ENCODE assay signal across 3 cellular contexts in genomic region chr6:90133664-90134063, GRCh38.
DNase-seq lines count a peak whose midpoint lies in the region; ATAC-seq, FAIRE-seq and TF ChIP-seq lines count a peak whose summit lies in the region.
"Not testable (repeated sequence)": the region's sequence is repeated elsewhere in the genome, so short reads cannot be mapped to it uniquely, and the experiment has no call there.

No MANE protein-coding gene starts in this region.

- intact Hi-C loops in K562 (cut with micrococcal nuclease) = not testable (repeated sequence)

- H3K9me1 ChIP-seq in K562 (ENCODE audit: control insufficient read depth, insufficient read depth, low read length) = not testable (repeated sequence)

- not testable (repeated sequence) for FAIRE-seq in K562 (lab: Jason Lieb, UNC)

- H3K27me3 ChIP-seq in K562 (ENCODE audit: control insufficient read depth in 2 of 2, insufficient read depth in 2 of 2, low read length in 2 of 2) = not testable (repeated sequence)

- H3K27me3 Mint-ChIP-seq in memory B cell = not testable (repeated sequence)

- TF ChIP-seq CTCF in HEK293 (tag by site-specific recombination; IDR thresholded peaks at IDR 0.05); K562 (IDR thresholded peaks at IDR 0.05 in 2 of 3, conservative IDR thresholded peaks at IDR 0.05 in 1 of 3; ENCODE audit: insufficient read depth in 2 of 3, low read depth in 1 of 3, low read length in 3 of 3): not testable (repeated sequence)

- TF ChIP-seq RAD21 in K562 (CRISPR knock-in tag; conservative IDR thresholded peaks at IDR 0.05 in 1 of 2, IDR thresholded peaks at IDR 0.05 in 1 of 2) = not testable (repeated sequence)

- not testable (repeated sequence) for H3K27ac ChIP-seq in HEK293 (ENCODE audit: extremely low read depth, low read depth, low read length); K562 (ENCODE audit: extremely low read depth, low read depth, low read length)

- not testable (repeated sequence) for TF ChIP-seq POLR2A in K562 (conservative IDR thresholded peaks at IDR 0.05)

- not testable (repeated sequence) for DNase-seq in K562 (ENCODE audit: extremely low read depth in 1 of 4, low spot score in 3 of 4); memory B cell (ENCODE audit: low spot score in 2 of 2)

- H3K4me3 Mint-ChIP-seq in memory B cell = not testable (repeated sequence)

- TF ChIP-seq EP300 in K562 (IDR thresholded peaks at IDR 0.05; ENCODE audit: low read length) = not testable (repeated sequence)

- not testable (repeated sequence) for ATAC-seq in K562; memory B cell (ENCODE audit: low read depth)

- CTCF ChIA-PET in HEK293 (lab: Yijun Ruan, JAX); K562 (lab: Yijun Ruan, JAX; ENCODE audit: low intra/inter-chr PET ratio): not testable (repeated sequence)

- in situ Hi-C loops in K562 (cut with MboI) = not testable (repeated sequence)

- not testable (repeated sequence) for H3K4me3 ChIP-seq in HEK293 (ENCODE audit: low read depth, low read length); K562

- not testable (repeated sequence) for H4K20me1 ChIP-seq in K562 (replicated peaks; ENCODE audit: control insufficient read depth, insufficient read depth, low read length)

- peaks cover 20% of the 10 kb centered on the region for H3K4me1 ChIP-seq in HEK293 (ENCODE audit: control insufficient read depth, insufficient read depth, low read length)
- H3K4me1 ChIP-seq in K562 (replicated peaks in 1 of 2; ENCODE audit: control insufficient read depth in 2 of 2, insufficient read depth in 2 of 2, low read length in 2 of 2) = not testable (repeated sequence)

- not testable (repeated sequence) for H2AFZ ChIP-seq in K562 (ENCODE audit: low read depth, low read length)

- H3K79me2 ChIP-seq in K562 (ENCODE audit: control insufficient read depth, insufficient read depth, low read length) = not testable (repeated sequence)

- WGBS in K562 (ENCODE audit: insufficient coverage, low coverage, missing lambda C conversion rate) = 0% methylated on average over 2 of the region's 3 CpGs

- peaks cover 15% of the 10 kb centered on the region for H3K36me3 Mint-ChIP-seq in memory B cell

- not testable (repeated sequence) for H3K9ac ChIP-seq in K562 (ENCODE audit: insufficient read depth in 1 of 2, low read depth in 2 of 2, low read length in 2 of 2)

- H3K9me3 Mint-ChIP-seq in memory B cell = not testable (repeated sequence)

- not testable (repeated sequence) for H3K9me3 ChIP-seq in HEK293 (ENCODE audit: control insufficient read depth, insufficient read depth, low read depth, low read length); K562 (replicated peaks; ENCODE audit: control insufficient read depth, insufficient read depth, low read depth, low read length)

- H3K27ac Mint-ChIP-seq in memory B cell = peak overlapping the region; percentile 62

- peaks cover 29% of the 10 kb centered on the region for H3K4me1 Mint-ChIP-seq in memory B cell

- BruUV-seq in K562 (replicated peaks; lab: Mats Ljungman, UMichigan) = not testable (repeated sequence)

- H3K36me3 ChIP-seq in HEK293 (ENCODE audit: control insufficient read depth in 2 of 2, insufficient read depth in 1 of 2, low read length in 2 of 2); K562 (ENCODE audit: control insufficient read depth, insufficient read depth, low read length): not testable (repeated sequence)

- H3K4me2 ChIP-seq in K562 (ENCODE audit: insufficient read depth, low read length) = not testable (repeated sequence)

- POLR2A ChIA-PET in HEK293 (lab: Yijun Ruan, JAX); K562 (lab: Yijun Ruan, JAX): not testable (repeated sequence)

TF ChIP-seq in HEK293, 187 proteins besides CTCF, POLR2A, EP300 and RAD21:
- peak; percentile 98 for TF ChIP-seq ZNF146 (tag by site-specific recombination; IDR thresholded peaks at IDR 0.05)
- peak; percentile 81; the same call in 1 of the 2 replicates for TF ChIP-seq ZNF580 (tag by site-specific recombination; IDR thresholded peaks at IDR 0.05)

TF ChIP-seq in K562, 482 proteins besides CTCF, POLR2A, EP300 and RAD21:
- peak; percentile 27 for TF ChIP-seq ZNF146 (CRISPR knock-in tag; IDR thresholded peaks at IDR 0.05; ENCODE audit: unreplicated experiment)
